27 cellular contexts compared by ENCODE assay signal in genomic region chr1:211909385-211909784, GRCh38.
"Had no signal": no experiment of that assay in that cellular context is flagged by ENCODE, and none has a peak within 500 bp of the region (broad histone marks: within the 10 kb centered on the region; RNA-seq: fewer than 3 reads in every experiment).

No MANE protein-coding gene starts in this region.

- H3K4me1 ChIP-seq: gastrocnemius medialis, left ventricle myocardium inferior, lower lobe of right lung, psoas muscle, suprapubic skin, upper lobe of right lung, uterus had no signal

- FAIRE-seq: endometrium, islet of Langerhans had no signal

- DNase-seq: colonic mucosa; dermis blood vessel endothelial cell; effector memory CD8-positive, alpha-beta T cell; gastrocnemius medialis; heart left ventricle; hippocampal formation; left cardiac atrium; left ventricle myocardium inferior; lower lobe of right lung; naive thymus-derived CD8-positive, alpha-beta T cell; nephron progenitor cell; occipital lobe; ovary; posterior cingulate gyrus; psoas muscle; right cardiac atrium; spleen; stimulated activated CD4-positive, alpha-beta T cell treated with anti-CD3 and anti-CD28 coated beads, Interleukin-4, amount 100 ng/mL, for 4 hours; stimulated activated naive CD8-positive, alpha-beta T cell treated with anti-CD3 and anti-CD28 coated beads, Interleukin-15, Interleukin-2, amounts not matched to agents 100 U/mL and 50 U/mL, for 24 hours; upper lobe of right lung; uterus had no signal

- ATAC-seq: effector memory CD8-positive, alpha-beta T cell; gastrocnemius medialis; heart left ventricle; left cardiac atrium; lower lobe of right lung; naive thymus-derived CD8-positive, alpha-beta T cell; psoas muscle; right cardiac atrium; stimulated activated memory B cell treated with anti-CD40 and anti-IgM and Interleukin-4, amounts not matched to agents 10 μg/mL and 1 μg/mL and 100 μg/mL, for 72 hours; stimulated activated naive CD8-positive, alpha-beta T cell treated with anti-CD3 and anti-CD28 coated beads, Interleukin-15, Interleukin-2, amounts not matched to agents 100 U/mL and 50 U/mL, for 24 hours; upper lobe of right lung had no signal

- H3K36me3 Mint-ChIP-seq: stimulated activated memory B cell treated with anti-CD40 and anti-IgM and Interleukin-4, amounts not matched to agents 10 μg/mL and 1 μg/mL and 100 μg/mL, for 72 hours had no signal

- H3K27me3 ChIP-seq: colonic mucosa, gastrocnemius medialis, heart left ventricle, ovary, spleen, suprapubic skin, transverse colon, uterus had no signal

- H3K27ac ChIP-seq: colonic mucosa, gastrocnemius medialis, left ventricle myocardium inferior, lower lobe of right lung, ovary, psoas muscle, skin epidermis, suprapubic skin, transverse colon, upper lobe of right lung, uterus had no signal

- H3K4me3 ChIP-seq: colonic mucosa, gastrocnemius medialis, heart left ventricle, left ventricle myocardium inferior, lower lobe of right lung, ovary, psoas muscle, skin epidermis, spleen, suprapubic skin, transverse colon, upper lobe of right lung, uterus had no signal

- H3K36me3 ChIP-seq: colonic mucosa, gastrocnemius medialis, heart left ventricle, left ventricle myocardium inferior, lower lobe of right lung, ovary, spleen, suprapubic skin, transverse colon, upper lobe of right lung, uterus had no signal

- H3K9me3 Mint-ChIP-seq: effector memory CD8-positive, alpha-beta T cell; nephron progenitor cell had no signal

- H3K9me3 ChIP-seq: colonic mucosa, gastrocnemius medialis, heart left ventricle, left ventricle myocardium inferior, lower lobe of right lung, ovary, psoas muscle, spleen, suprapubic skin, transverse colon, upper lobe of right lung, uterus had no signal

- H3K4me3 Mint-ChIP-seq: effector memory CD8-positive, alpha-beta T cell; naive thymus-derived CD8-positive, alpha-beta T cell; nephron progenitor cell; stimulated activated memory B cell treated with anti-CD40 and anti-IgM and Interleukin-4, amounts not matched to agents 10 μg/mL and 1 μg/mL and 100 μg/mL, for 72 hours had no signal

- H3K27ac Mint-ChIP-seq: effector memory CD8-positive, alpha-beta T cell; nephron progenitor cell; stimulated activated memory B cell treated with anti-CD40 and anti-IgM and Interleukin-4, amounts not matched to agents 10 μg/mL and 1 μg/mL and 100 μg/mL, for 72 hours had no signal
